Comparison of ENCODE assay signal across 1 cellular context in the genomic region with DNA sequence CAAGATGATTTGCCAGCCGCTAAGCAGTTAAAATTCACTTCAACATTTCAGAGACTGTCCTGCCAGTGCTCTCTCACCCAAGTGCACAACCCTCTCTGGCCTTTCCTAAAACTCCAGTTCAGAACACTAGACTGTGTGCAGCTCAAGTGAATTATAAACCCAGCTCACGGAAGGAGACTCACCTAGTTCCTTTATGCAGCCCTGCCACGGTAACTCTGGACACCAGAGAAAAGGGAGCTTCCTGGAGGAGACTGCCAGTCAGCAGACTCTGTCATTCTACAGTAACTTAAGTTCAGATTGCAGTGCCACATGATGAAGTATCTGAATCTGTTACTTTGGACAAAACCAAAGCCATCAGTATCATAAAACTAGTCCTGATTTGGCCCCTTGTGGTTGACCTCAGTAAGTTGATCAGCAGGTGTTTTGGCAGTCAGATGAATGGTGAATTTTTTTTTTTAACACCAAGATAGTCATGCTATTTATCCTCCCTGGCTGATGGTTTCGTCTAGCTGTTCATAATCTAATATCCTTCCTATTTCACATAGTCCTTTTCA.
A peak's percentile ranks its signal among the peaks of the same experiment; 100 is the strongest.
TF ChIP-seq lines count a peak whose summit lies in the region.

No MANE protein-coding gene starts in this region.

TF ChIP-seq in GM12878, 131 proteins besides CTCF, POLR2A, EP300 and RAD21 (continued from another document):
- TF ChIP-seq RUNX3 (IDR thresholded peaks at IDR 0.05; ENCODE audit: low read length), result peak; percentile 89
- TF ChIP-seq, protein P1, sequence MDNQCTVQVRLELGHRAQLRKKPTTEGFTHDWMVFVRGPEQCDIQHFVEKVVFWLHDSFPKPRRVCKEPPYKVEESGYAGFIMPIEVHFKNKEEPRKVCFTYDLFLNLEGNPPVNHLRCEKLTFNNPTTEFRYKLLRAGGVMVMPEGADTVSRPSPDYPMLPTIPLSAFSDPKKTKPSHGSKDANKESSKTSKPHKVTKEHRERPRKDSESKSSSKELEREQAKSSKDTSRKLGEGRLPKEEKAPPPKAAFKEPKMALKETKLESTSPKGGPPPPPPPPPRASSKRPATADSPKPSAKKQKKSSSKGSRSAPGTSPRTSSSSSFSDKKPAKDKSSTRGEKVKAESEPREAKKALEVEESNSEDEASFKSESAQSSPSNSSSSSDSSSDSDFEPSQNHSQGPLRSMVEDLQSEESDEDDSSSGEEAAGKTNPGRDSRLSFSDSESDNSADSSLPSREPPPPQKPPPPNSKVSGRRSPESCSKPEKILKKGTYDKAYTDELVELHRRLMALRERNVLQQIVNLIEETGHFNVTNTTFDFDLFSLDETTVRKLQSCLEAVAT (IDR thresholded peaks at IDR 0.05), result no peak
- TF ChIP-seq, protein P2, sequence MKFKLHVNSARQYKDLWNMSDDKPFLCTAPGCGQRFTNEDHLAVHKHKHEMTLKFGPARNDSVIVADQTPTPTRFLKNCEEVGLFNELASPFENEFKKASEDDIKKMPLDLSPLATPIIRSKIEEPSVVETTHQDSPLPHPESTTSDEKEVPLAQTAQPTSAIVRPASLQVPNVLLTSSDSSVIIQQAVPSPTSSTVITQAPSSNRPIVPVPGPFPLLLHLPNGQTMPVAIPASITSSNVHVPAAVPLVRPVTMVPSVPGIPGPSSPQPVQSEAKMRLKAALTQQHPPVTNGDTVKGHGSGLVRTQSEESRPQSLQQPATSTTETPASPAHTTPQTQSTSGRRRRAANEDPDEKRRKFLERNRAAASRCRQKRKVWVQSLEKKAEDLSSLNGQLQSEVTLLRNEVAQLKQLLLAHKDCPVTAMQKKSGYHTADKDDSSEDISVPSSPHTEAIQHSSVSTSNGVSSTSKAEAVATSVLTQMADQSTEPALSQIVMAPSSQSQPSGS (IDR thresholded peaks at IDR 0.05; ENCODE audit: low read length), result 0 out of 2 replicates have a peak, but pooled peaks have one; percentile 26
- TF ChIP-seq ESRRA (IDR thresholded peaks at IDR 0.05; ENCODE audit: low read length), result no peak
- peak; percentile 40; the same call in 1 of the 2 replicates for TF ChIP-seq TCF3 (IDR thresholded peaks at IDR 0.05; ENCODE audit: borderline replicate concordance, insufficient read depth, low read depth, low read length)
- peak; percentile 38; the same call in 1 of the 2 replicates for TF ChIP-seq NFIC (IDR thresholded peaks at IDR 0.05; ENCODE audit: low read depth, low read length)
- no peak for TF ChIP-seq SP1 (IDR thresholded peaks at IDR 0.05; ENCODE audit: low read depth, low read length)
